In the genomic region with DNA sequence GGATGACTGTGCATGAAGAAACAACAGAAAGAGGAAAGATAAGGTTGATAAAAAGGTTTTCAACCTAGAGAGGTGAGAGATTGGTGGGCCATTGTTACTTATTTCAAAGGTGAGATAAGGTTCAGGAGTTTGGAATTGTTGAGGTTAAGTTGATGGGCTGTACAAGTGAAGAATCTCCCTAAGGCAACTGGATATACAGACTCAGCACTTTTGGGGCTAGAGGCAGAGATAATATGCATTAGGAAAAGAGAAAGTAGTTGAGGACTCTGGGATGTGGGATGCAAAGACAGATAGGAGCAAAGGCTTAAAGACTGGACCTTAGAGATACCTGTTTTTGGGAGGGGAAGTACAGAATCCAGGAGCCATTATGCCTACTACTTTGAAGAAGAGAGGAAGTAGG, we compare ENCODE assay signal across 24 cellular contexts. TPM values are rescaled to one million over a fixed set of nuclear protein-coding genes. Genes with fewer than 3 reads are reported as not detected.
DNase-seq lines count a peak whose midpoint lies in the region; ATAC-seq and TF ChIP-seq lines count a peak whose summit lies in the region.
"Had no signal": no experiment of that assay in that cellular context is flagged by ENCODE, and none has a peak within 500 bp of the region (broad histone marks: within the 10 kb centered on the region; RNA-seq: fewer than 3 reads in every experiment).

No MANE protein-coding gene starts in this region.

- peaks cover 76% of the 10 kb centered on the region for H3K79me2 ChIP-seq in GM23248 (ENCODE audit: insufficient read depth)

- no peak for ATAC-seq in activated naive CD4-positive, alpha-beta T cell treated with anti-CD3 and anti-CD28 coated beads, Interleukin-2, amount 50 U/mL, for 72 hours
- ATAC-seq in natural killer cell (no peak), Right ventricle myocardium inferior (no peak)
- ATAC-seq: foreskin keratinocyte, Panc1 had no signal

- no peaks in the 10 kb centered on the region for H3K9me3 ChIP-seq in GM23248 (ENCODE audit: low read depth)
- H3K9me3 ChIP-seq: breast epithelium, upper lobe of left lung had no signal

- in situ Hi-C loops in GM23248 (cut with MboI) = no loop called here

- POLR2A ChIA-PET in activated CD4-positive, alpha-beta T cell treated with anti-CD3 and anti-CD28 coated beads, Interleukin-2, amount 10 ng/mL, durations not matched to agents 7 days and 5 days (lab: Charles Lee) = no interaction called here

- no peak for TF ChIP-seq CTCF in natural killer cell (IDR thresholded peaks at IDR 0.05)

- peaks cover 17% of the 10 kb centered on the region for H3K4me1 ChIP-seq in GM23248 (ENCODE audit: insufficient read depth)

- intact Hi-C loops in natural killer cell (cut with micrococcal nuclease) = loop anchor here (10.0 kb wide), 1 partner anchor 207 kb away; a partner anchor contains a TSS
- intact Hi-C loops in Right ventricle myocardium inferior (cut with DNase I) = no loop called here

- peaks cover 56% of the 10 kb centered on the region for H3K4me1 Mint-ChIP-seq in activated CD4-positive, alpha-beta T cell treated with anti-CD3 and anti-CD28 coated beads, Interleukin-2, amount 10 ng/mL, durations not matched to agents 7 days and 5 days
- peaks cover 40 to 41% of the 10 kb centered on the region in 2 donors for H3K4me1 Mint-ChIP-seq in natural killer cell

- no peak overlapping the region for H3K4me2 ChIP-seq in GM23248 (ENCODE audit: unreplicated experiment)

- H3F3A ChIP-seq in GM23248 (ENCODE audit: insufficient read depth) = 0 out of 2 replicates have a peak, but pooled peaks cover 5% of the 10 kb centered on the region

- H3K27ac Mint-ChIP-seq in activated CD4-positive, alpha-beta T cell treated with anti-CD3 and anti-CD28 coated beads, Interleukin-2, amount 10 ng/mL, durations not matched to agents 7 days and 5 days = peak overlapping the region; percentile 95
- H3K27ac Mint-ChIP-seq in activated naive CD4-positive, alpha-beta T cell treated with anti-CD3 and anti-CD28 coated beads, Interleukin-2, amount 50 U/mL, for 72 hours = peak overlapping the region; percentile 1 to 98
- H3K27ac Mint-ChIP-seq in natural killer cell = peak overlapping the region; percentile 41 to 93

- no peaks in the 10 kb centered on the region for H3K27me3 ChIP-seq in GM23248 (replicated peaks; ENCODE audit: insufficient read depth)
- H3K27me3 ChIP-seq: breast epithelium, foreskin keratinocyte, upper lobe of left lung had no signal

- no peak overlapping the region for H3K27ac ChIP-seq in GM23248
- H3K27ac ChIP-seq: breast epithelium, epithelial cell of prostate, foreskin keratinocyte, SK-N-MC, upper lobe of left lung had no signal

- peaks cover 66% of the 10 kb centered on the region for H3K36me3 Mint-ChIP-seq in activated CD4-positive, alpha-beta T cell treated with anti-CD3 and anti-CD28 coated beads, Interleukin-2, amount 10 ng/mL, durations not matched to agents 7 days and 5 days (ENCODE audit: low read depth)
- H3K36me3 Mint-ChIP-seq in activated naive CD4-positive, alpha-beta T cell treated with anti-CD3 and anti-CD28 coated beads, Interleukin-2, amount 50 U/mL, for 72 hours = peaks cover 40 to 56% of the 10 kb centered on the region in 2 donors
- H3K36me3 Mint-ChIP-seq in natural killer cell = no peaks in the 10 kb centered on the region

- H3K4me3 ChIP-seq in GM23248 = no peak overlapping the region
- H3K4me3 ChIP-seq: breast epithelium, SK-N-MC, upper lobe of left lung had no signal

- CTCF ChIA-PET in activated CD4-positive, alpha-beta T cell treated with anti-CD3 and anti-CD28 coated beads, Interleukin-2, amount 10 ng/mL, durations not matched to agents 7 days and 5 days (lab: Charles Lee) = no interaction called here

- peaks cover 47% of the 10 kb centered on the region for H3K36me3 ChIP-seq in GM23248 (ENCODE audit: low read depth)

- no peak for DNase-seq in activated CD4-positive, alpha-beta T cell treated with anti-CD3 and anti-CD28 coated beads, Interleukin-2, amount 10 ng/mL, durations not matched to agents 7 days and 5 days
- no peak for DNase-seq in activated CD4-positive, alpha-beta T cell treated with anti-CD3 and anti-CD28 coated beads, Interleukin-2, amount 50 U/mL, for 4 hours
- no peak for DNase-seq in GM23248
- DNase-seq in activated naive CD4-positive, alpha-beta T cell treated with anti-CD3 and anti-CD28 coated beads, Interleukin-2, amount 50 U/mL, for 72 hours (ENCODE audit: low spot score in 2 of 2) = no peak
- no peak for DNase-seq in natural killer cell
- DNase-seq in epidermal melanocyte (ENCODE audit: insufficient read length, low spot score) = no peak
- no peak for DNase-seq in activated CD4-positive, CD25-positive, alpha-beta regulatory T cell treated with anti-CD3 and anti-CD28 coated beads, Interleukin-2, amount 50 U/mL, for 72 hours
- no peak for DNase-seq in Right ventricle myocardium inferior (ENCODE audit: missing footprints)
- DNase-seq: activated CD8-positive, alpha-beta memory T cell treated with anti-CD3 and anti-CD28 coated beads for 24 hours; dermis blood vessel endothelial cell; DMS79; foreskin keratinocyte; kidney glomerular epithelial cell; NCI-H1417; NCI-H774; stimulated activated naive CD4-positive, alpha-beta T cell treated with Interleukin-2 at 50 U/mL for 16 hours; upper lobe of left lung had no signal

- H3K9me2 ChIP-seq in GM23248 (ENCODE audit: insufficient read depth) = no peaks in the 10 kb centered on the region

- H2AFZ ChIP-seq in GM23248 = no peak overlapping the region

- 0 out of 2 replicates have a peak overlapping the region, but pooled peaks have one; percentile 7 for H3K9ac ChIP-seq in GM23248

- H3K27me3 Mint-ChIP-seq in activated CD4-positive, alpha-beta T cell treated with anti-CD3 and anti-CD28 coated beads, Interleukin-2, amount 10 ng/mL, durations not matched to agents 7 days and 5 days = no peaks in the 10 kb centered on the region
- H3K27me3 Mint-ChIP-seq in natural killer cell (ENCODE audit: low read depth in 2 of 2) = no peaks in the 10 kb centered on the region

- no peaks in the 10 kb centered on the region for H3K9me3 Mint-ChIP-seq in activated CD4-positive, alpha-beta T cell treated with anti-CD3 and anti-CD28 coated beads, Interleukin-2, amount 10 ng/mL, durations not matched to agents 7 days and 5 days
- no peaks in the 10 kb centered on the region for H3K9me3 Mint-ChIP-seq in activated naive CD4-positive, alpha-beta T cell treated with anti-CD3 and anti-CD28 coated beads, Interleukin-2, amount 50 U/mL, for 72 hours
- no peaks in the 10 kb centered on the region for H3K9me3 Mint-ChIP-seq in natural killer cell

- peak overlapping the region; percentile 83 for H3K4me3 Mint-ChIP-seq in activated CD4-positive, alpha-beta T cell treated with anti-CD3 and anti-CD28 coated beads, Interleukin-2, amount 10 ng/mL, durations not matched to agents 7 days and 5 days
- no peak overlapping the region for H3K4me3 Mint-ChIP-seq in natural killer cell

- H4K20me1 ChIP-seq in GM23248 (ENCODE audit: insufficient read depth) = no peaks in the 10 kb centered on the region

RNA-seq across cellular contexts. Expression of a gene that starts 2.5 kb away (rescaled TPM):
- total RNA-seq in activated CD4-positive, alpha-beta T cell treated with anti-CD3 and anti-CD28 coated beads, Interleukin-2, amount 10 ng/mL, durations not matched to agents 7 days and 5 days = 100 to 1,000 TPM in 1 of 2 experiments, 10 to 100 TPM in 1; 91.0 to 100 TPM
- 65.3 and 90.6 TPM in 2 replicates for total RNA-seq in GM23248 (2014; rRNA removed; shearing (Covaris generic))
- polyA plus RNA-seq in GM23248 (2016; fragmentation: Nextera tagmentation; extraction: Ambion mirVana) = 130 and 134 TPM in 2 replicates
- 100 to 1,000 TPM; 115 to 123 TPM for total RNA-seq in activated naive CD4-positive, alpha-beta T cell treated with anti-CD3 and anti-CD28 coated beads, Interleukin-2, amount 50 U/mL, for 72 hours
- 10 to 100 TPM; 21.3 to 24.5 (median 24.0) TPM for total RNA-seq in natural killer cell
- 51.5 TPM for total RNA-seq in Right ventricle myocardium inferior

RNA-seq across cellular contexts. Expression of a gene that starts 2.9 kb away (rescaled TPM):
- 10 to 100 TPM; 62.3 to 72.2 TPM for total RNA-seq in activated CD4-positive, alpha-beta T cell treated with anti-CD3 and anti-CD28 coated beads, Interleukin-2, amount 10 ng/mL, durations not matched to agents 7 days and 5 days
- total RNA-seq in GM23248 (2014; rRNA removed; shearing (Covaris generic)) = 25.0 and 38.2 TPM in 2 replicates
- 48.7 and 49.7 TPM in 2 replicates for polyA plus RNA-seq in GM23248 (2016; fragmentation: Nextera tagmentation; extraction: Ambion mirVana)
- 10 to 100 TPM; 35.4 to 82.9 TPM for total RNA-seq in activated naive CD4-positive, alpha-beta T cell treated with anti-CD3 and anti-CD28 coated beads, Interleukin-2, amount 50 U/mL, for 72 hours
- total RNA-seq in natural killer cell = 100 to 1,000 TPM in 1 of 3 donors, 10 to 100 TPM in 2; 83.4 to 102 (median 93.4) TPM
- total RNA-seq in Right ventricle myocardium inferior = 132 TPM

RNA-seq across cellular contexts. Expression of a gene that starts 22.9 kb away (rescaled TPM):
- 10 to 100 TPM; 33.7 to 35.6 TPM for total RNA-seq in activated CD4-positive, alpha-beta T cell treated with anti-CD3 and anti-CD28 coated beads, Interleukin-2, amount 10 ng/mL, durations not matched to agents 7 days and 5 days
- 20.4 and 23.8 TPM in 2 replicates for total RNA-seq in GM23248 (2014; rRNA removed; shearing (Covaris generic))
- 27.8 and 28.1 TPM in 2 replicates for polyA plus RNA-seq in GM23248 (2016; fragmentation: Nextera tagmentation; extraction: Ambion mirVana)
- total RNA-seq in activated naive CD4-positive, alpha-beta T cell treated with anti-CD3 and anti-CD28 coated beads, Interleukin-2, amount 50 U/mL, for 72 hours = 10 to 100 TPM; 38.4 to 43.7 TPM
- 10 to 100 TPM; 33.0 to 38.8 (median 38.5) TPM for total RNA-seq in natural killer cell
- total RNA-seq in Right ventricle myocardium inferior = 29.3 TPM

RNA-seq across cellular contexts. Expression of a gene that starts 27.4 kb away (rescaled TPM):
- total RNA-seq in activated CD4-positive, alpha-beta T cell treated with anti-CD3 and anti-CD28 coated beads, Interleukin-2, amount 10 ng/mL, durations not matched to agents 7 days and 5 days = not detected
- not detected in 2 replicates for total RNA-seq in GM23248 (2014; rRNA removed; shearing (Covaris generic))
- not detected in 2 replicates for polyA plus RNA-seq in GM23248 (2016; fragmentation: Nextera tagmentation; extraction: Ambion mirVana)
- not detected for total RNA-seq in activated naive CD4-positive, alpha-beta T cell treated with anti-CD3 and anti-CD28 coated beads, Interleukin-2, amount 50 U/mL, for 72 hours
- total RNA-seq in natural killer cell (not detected), Right ventricle myocardium inferior (not detected)
- total RNA-seq: A673, breast epithelium, dermis blood vessel endothelial cell, foreskin keratinocyte, HT1080, mesenteric fat pad, upper lobe of left lung had no signal
- polyA plus RNA-seq: foreskin keratinocyte had no signal
